Comparison of ENCODE assay signal across 8 cellular contexts in genomic region chr1:233518344-233518743, GRCh38.
A peak's percentile ranks its signal among the peaks of the same experiment; 100 is the strongest.
DNase-seq lines count a peak whose midpoint lies in the region; TF ChIP-seq lines count a peak whose summit lies in the region.

No MANE protein-coding gene starts in this region.

- TF ChIP-seq CTCF in GM13976 (IDR thresholded peaks at IDR 0.05; ENCODE audit: borderline replicate concordance, control extremely low read depth, extremely low read depth, insufficient read depth, missing control alignments) (peak; percentile 27), colonic mucosa (IDR thresholded peaks at IDR 0.05) (peak; percentile 38)

- no peaks in the 10 kb centered on the region for H3K4me1 ChIP-seq in NT2/D1 (ENCODE audit: insufficient read depth, insufficient read length)
- H3K4me1 ChIP-seq in colonic mucosa, result no peaks in the 10 kb centered on the region

- no peaks in the 10 kb centered on the region for H3K36me3 ChIP-seq in NT2/D1 (ENCODE audit: insufficient read depth, insufficient read length, low read length)
- no peaks in the 10 kb centered on the region for H3K36me3 ChIP-seq in colonic mucosa

- no peaks in the 10 kb centered on the region for H3K27me3 ChIP-seq in NT2/D1 (ENCODE audit: insufficient read depth, insufficient read length)
- no peaks in the 10 kb centered on the region for H3K27me3 ChIP-seq in colonic mucosa

- H3K9ac ChIP-seq in NT2/D1 (ENCODE audit: insufficient read length, low read depth) (no peak overlapping the region), colonic mucosa (ENCODE audit: low read depth in 2 of 2, low read length in 2 of 2) (no peak overlapping the region)

- H3K27ac ChIP-seq in colonic mucosa, result no peak overlapping the region

- in situ Hi-C loops in GM13976 (cut with MboI; ENCODE audit: low sequenced_read_pairs, unreplicated experiment), result no loop called here

- peak; percentile 15 for DNase-seq in AG20443 (ENCODE audit: low spot score)
- peak; percentile 46 for DNase-seq in GM13976 (ENCODE audit: low spot score)
- peak; percentile 52 for DNase-seq in NT2/D1 (ENCODE audit: low read depth, low spot score)
- peak; percentile 68 for DNase-seq in colonic mucosa
- DNase-seq in pons (ENCODE audit: low spot score), result peak; percentile 69
- no peak for DNase-seq in NCI-H1048 (lab: John Stamatoyannopoulos, UW)
- DNase-seq in DMS79 treated with DMSO at 0.1 percent for 48 hours (lab: John Stamatoyannopoulos, UW), result no peak
- no peak for DNase-seq in NCI-H510A treated with DMSO at 0.1 percent for 48 hours (lab: John Stamatoyannopoulos, UW)

- intact Hi-C loops in colonic mucosa (cut with DNase I), result loop anchor here (10.0 kb wide), 1 partner anchor 276 kb away; no protein-coding TSS in a partner anchor

- no peak overlapping the region for H3K4me3 ChIP-seq in NT2/D1 (ENCODE audit: insufficient read length, low read depth)
- no peak overlapping the region for H3K4me3 ChIP-seq in colonic mucosa

- H3K9me3 ChIP-seq in NT2/D1 (ENCODE audit: insufficient read depth, low read length) (peaks cover 6% of the 10 kb centered on the region; the same call in 1 of the 2 replicates), colonic mucosa (no peaks in the 10 kb centered on the region)

Comparison
In these comparisons a context has a peak if more than half of its experiments do, and no peak if none do; other contexts are left out.
1. DNase-seq: peak in AG20443 (single experiment), GM13976 (single experiment), NT2/D1 (single experiment), colonic mucosa (single experiment) and pons (single experiment); none in NCI-H1048 (single experiment), DMS79 treated with DMSO at 0.1 percent for 48 hours (single experiment) and NCI-H510A treated with DMSO at 0.1 percent for 48 hours (single experiment).